21 cellular contexts compared by ENCODE assay signal in genomic region chr19:34853369-34853768, GRCh38.
DNase-seq lines count a peak whose midpoint lies in the region; FAIRE-seq and TF ChIP-seq lines count a peak whose summit lies in the region.
"Had no signal": no experiment of that assay in that cellular context is flagged by ENCODE, and none has a peak within 500 bp of the region (broad histone marks: within the 10 kb centered on the region; RNA-seq: fewer than 3 reads in every experiment).

No MANE protein-coding gene starts in this region.

- TF ChIP-seq EP300 in H1 (IDR thresholded peaks at IDR 0.05; ENCODE audit: borderline replicate concordance in 1 of 2, low read depth in 2 of 2, low read length in 2 of 2) = no peak

- H3K9ac ChIP-seq in H1 (replicated peaks in 1 of 4; ENCODE audit: extremely low read depth in 1 of 4, low read depth in 3 of 4, low read length in 3 of 4) (no peak overlapping the region), neuronal stem cell (ENCODE audit: low read depth, low read length, poor library complexity) (no peak overlapping the region), endodermal cell (ENCODE audit: extremely low read depth, low read length, poor library complexity, severe bottlenecking) (no peak overlapping the region)
- H3K9ac ChIP-seq: BLaER1, GM23248 had no signal

- H3K36me3 Mint-ChIP-seq in activated CD4-positive, alpha-beta memory T cell treated with anti-CD3 and anti-CD28 coated beads, Interleukin-2, amount 10 ng/mL, durations not matched to agents 7 days and 5 days (ENCODE audit: low read depth) = peaks cover 21% of the 10 kb centered on the region
- peaks cover 14% of the 10 kb centered on the region for H3K36me3 Mint-ChIP-seq in activated CD4-positive, alpha-beta memory T cell treated with anti-CD3 and anti-CD28 coated beads for 36 hours
- H3K36me3 Mint-ChIP-seq in endodermal cell (ENCODE audit: low read depth) = peaks cover 20% of the 10 kb centered on the region

- H3K79me1 ChIP-seq in H1 (ENCODE audit: low read depth, low read length) (no peaks in the 10 kb centered on the region), neuronal stem cell (ENCODE audit: low read depth, low read length) (peaks cover 2% of the 10 kb centered on the region)

- H2AK5ac ChIP-seq in H1 (ENCODE audit: low read depth, low read length) = no peak overlapping the region
- no peak overlapping the region for H2AK5ac ChIP-seq in neuronal stem cell (ENCODE audit: low read depth, low read length)

- H3K14ac ChIP-seq in H1 (ENCODE audit: insufficient read length) (no peak overlapping the region), neuronal stem cell (ENCODE audit: low read length) (no peak overlapping the region)

- H4K91ac ChIP-seq in H1 (replicated peaks; ENCODE audit: insufficient read length, low read length) (no peak overlapping the region), neuronal stem cell (ENCODE audit: low read depth, low read length, poor library complexity) (no peak overlapping the region)

- no peaks in the 10 kb centered on the region for H3K9me3 ChIP-seq in H1 (ENCODE audit: insufficient read depth in 2 of 2, low read depth in 1 of 2, low read length in 1 of 2)
- no peaks in the 10 kb centered on the region for H3K9me3 ChIP-seq in neuronal stem cell (replicated peaks in 1 of 2; ENCODE audit: control insufficient read depth in 2 of 2, insufficient read depth in 1 of 2, low read depth in 1 of 2, low read length in 2 of 2)
- no peaks in the 10 kb centered on the region for H3K9me3 ChIP-seq in hepatocyte (ENCODE audit: low read depth)
- H3K9me3 ChIP-seq in endodermal cell (ENCODE audit: control insufficient read depth, low read length) = peaks cover 24% of the 10 kb centered on the region
- H3K9me3 ChIP-seq: Caco-2 had no signal

- H4K8ac ChIP-seq in H1 (ENCODE audit: extremely low read depth, insufficient read depth, low read length) = no peak overlapping the region
- H4K8ac ChIP-seq in neuronal stem cell (ENCODE audit: low read depth, low read length) = no peak overlapping the region

- no peak overlapping the region for H3K27ac ChIP-seq in H1 (ENCODE audit: low read depth, low read length)
- H3K27ac ChIP-seq in neuronal stem cell (replicated peaks; ENCODE audit: low read length) = no peak overlapping the region
- no peak overlapping the region for H3K27ac ChIP-seq in hepatocyte
- H3K27ac ChIP-seq in endodermal cell (ENCODE audit: low read depth, low read length) = no peak overlapping the region
- H3K27ac ChIP-seq: 22Rv1, BLaER1, C4-2B, GM23248 had no signal

- peaks cover 10% of the 10 kb centered on the region for H3K9me3 Mint-ChIP-seq in activated CD4-positive, alpha-beta memory T cell treated with anti-CD3 and anti-CD28 coated beads, Interleukin-2, amount 10 ng/mL, durations not matched to agents 7 days and 5 days
- peaks cover 7% of the 10 kb centered on the region for H3K9me3 Mint-ChIP-seq in activated CD4-positive, alpha-beta memory T cell treated with anti-CD3 and anti-CD28 coated beads for 36 hours
- H3K9me3 Mint-ChIP-seq in endodermal cell = peaks cover 20% of the 10 kb centered on the region
- H3K9me3 Mint-ChIP-seq: CD8-positive, alpha-beta T cell; HFFc6 had no signal

- no peaks in the 10 kb centered on the region for H3K23me2 ChIP-seq in H1 (ENCODE audit: low read depth, low read length)

- H3K79me2 ChIP-seq in H1 (ENCODE audit: control insufficient read depth in 1 of 2, insufficient read depth in 2 of 2, low read length in 2 of 2) = no peaks in the 10 kb centered on the region; a peak in 1 of 4 replicates
- no peaks in the 10 kb centered on the region for H3K79me2 ChIP-seq in hepatocyte

- H3K23ac ChIP-seq in H1 (ENCODE audit: insufficient read length) = no peak overlapping the region
- H3K23ac ChIP-seq in neuronal stem cell (ENCODE audit: low read depth, low read length, poor library complexity) = peak overlapping the region; percentile 14

- no peak for TF ChIP-seq CTCF in H1 (IDR thresholded peaks at IDR 0.05; ENCODE audit: control extremely low read depth in 1 of 3, insufficient read depth in 1 of 3, low read depth in 1 of 3, low read length in 3 of 3)
- no peak for TF ChIP-seq CTCF in hepatocyte (IDR thresholded peaks at IDR 0.05; ENCODE audit: poor library complexity)
- no peak for TF ChIP-seq CTCF in endodermal cell (conservative IDR thresholded peaks at IDR 0.05)

- H3K4me1 ChIP-seq in H1 (replicated peaks in 1 of 4; ENCODE audit: control insufficient read depth in 3 of 4, insufficient read depth in 4 of 4, low read length in 3 of 4) = 0 out of 7 replicates have a peak, but pooled peaks cover 0 to 2% (median 0%) of the 10 kb centered on the region in 4 experiments
- H3K4me1 ChIP-seq in neuronal stem cell (ENCODE audit: control insufficient read depth in 2 of 2, insufficient read depth in 1 of 2, low read depth in 1 of 2, low read length in 2 of 2) = no peaks in the 10 kb centered on the region
- no peaks in the 10 kb centered on the region for H3K4me1 ChIP-seq in hepatocyte (ENCODE audit: insufficient read depth)
- no peaks in the 10 kb centered on the region for H3K4me1 ChIP-seq in endodermal cell (ENCODE audit: control insufficient read depth, insufficient read depth, low read length)
- H3K4me1 ChIP-seq: BLaER1, Caco-2 had no signal

- H3K4me2 ChIP-seq in H1 (ENCODE audit: insufficient read depth in 1 of 2, low read depth in 2 of 2, low read length in 2 of 2) (no peak overlapping the region), neuronal stem cell (ENCODE audit: insufficient read depth, low read length, poor library complexity, severe bottlenecking) (no peak overlapping the region), hepatocyte (no peak overlapping the region)
- H3K4me2 ChIP-seq: BLaER1 had no signal

- H2BK5ac ChIP-seq in H1 (ENCODE audit: low read depth, low read length) (no peak overlapping the region), neuronal stem cell (ENCODE audit: low read length) (no peak overlapping the region)

- no peak overlapping the region for H2BK15ac ChIP-seq in H1 (ENCODE audit: low read length)
- H2BK15ac ChIP-seq in neuronal stem cell (ENCODE audit: low read length) = no peak overlapping the region

- no peak for FAIRE-seq in H1 (lab: Jason Lieb, UNC)
- FAIRE-seq: A204.1, G401.6, GM12892 had no signal

- H2AFZ ChIP-seq in H1 (ENCODE audit: low read length) (no peak overlapping the region), neuronal stem cell (ENCODE audit: low read length) (no peak overlapping the region), hepatocyte (no peak overlapping the region)
- H2AFZ ChIP-seq: GM23248 had no signal

- no peak overlapping the region for H3K4me3 Mint-ChIP-seq in activated CD4-positive, alpha-beta memory T cell treated with anti-CD3 and anti-CD28 coated beads, Interleukin-2, amount 10 ng/mL, durations not matched to agents 7 days and 5 days
- no peak overlapping the region for H3K4me3 Mint-ChIP-seq in activated CD4-positive, alpha-beta memory T cell treated with anti-CD3 and anti-CD28 coated beads for 36 hours
- no peak overlapping the region for H3K4me3 Mint-ChIP-seq in endodermal cell
- H3K4me3 Mint-ChIP-seq: B cell; CD8-positive, alpha-beta T cell; H9; HFFc6 had no signal

- H4K5ac ChIP-seq in H1 (ENCODE audit: insufficient read length, low read depth, low read length) = no peak overlapping the region

- intact Hi-C loops in activated CD4-positive, alpha-beta memory T cell treated with anti-CD3 and anti-CD28 coated beads for 36 hours (cut with micrococcal nuclease) = no loop called here

- DNase-seq in activated CD4-positive, alpha-beta memory T cell treated with anti-CD3 and anti-CD28 coated beads, Interleukin-2, amount 10 ng/mL, durations not matched to agents 7 days and 5 days = peak; percentile 9
- DNase-seq in activated CD4-positive, alpha-beta memory T cell treated with anti-CD3 and anti-CD28 coated beads for 36 hours = no peak
- DNase-seq in H1 (ENCODE audit: low read depth in 1 of 2, low spot score in 2 of 2) (no peak), neuronal stem cell (ENCODE audit: low spot score) (no peak), hepatocyte (ENCODE audit: low spot score) (no peak), endodermal cell (no peak)
- DNase-seq: Caco-2; CD4-positive, CD25-positive, alpha-beta regulatory T cell; CD8-positive, alpha-beta T cell; DMS153; DND-41; GM23248; H9; HFFc6 had no signal

- H4K20me1 ChIP-seq in H1 (replicated peaks in 1 of 2; ENCODE audit: control insufficient read depth in 1 of 2, insufficient read depth in 2 of 2, low read length in 2 of 2) (peaks cover 0 to 1% of the 10 kb centered on the region in 2 experiments), hepatocyte (ENCODE audit: insufficient read depth, poor library complexity, severe bottlenecking) (no peaks in the 10 kb centered on the region)
- H4K20me1 ChIP-seq: BLaER1 had no signal

- no peak for TF ChIP-seq RAD21 in H1 (IDR thresholded peaks at IDR 0.05 in 1 of 2, conservative IDR thresholded peaks at IDR 0.05 in 1 of 2; ENCODE audit: low read depth in 2 of 2, low read length in 2 of 2)

- H3K27ac Mint-ChIP-seq in activated CD4-positive, alpha-beta memory T cell treated with anti-CD3 and anti-CD28 coated beads, Interleukin-2, amount 10 ng/mL, durations not matched to agents 7 days and 5 days = no peak overlapping the region
- no peak overlapping the region for H3K27ac Mint-ChIP-seq in activated CD4-positive, alpha-beta memory T cell treated with anti-CD3 and anti-CD28 coated beads for 36 hours
- no peak overlapping the region for H3K27ac Mint-ChIP-seq in endodermal cell
- H3K27ac Mint-ChIP-seq: B cell, H9, HFFc6 had no signal

- H3K4me3 ChIP-seq in H1 (ENCODE audit: extremely low read depth in 1 of 4, insufficient read depth in 2 of 4, low read depth in 3 of 4, low read length in 4 of 4) (no peak overlapping the region), neuronal stem cell (ENCODE audit: low read length in 2 of 2) (no peak overlapping the region), hepatocyte (no peak overlapping the region), endodermal cell (ENCODE audit: low read length) (no peak overlapping the region)
- H3K4me3 ChIP-seq: BLaER1, GM23248 had no signal

- POLR2A ChIA-PET in activated CD4-positive, alpha-beta memory T cell treated with anti-CD3 and anti-CD28 coated beads, Interleukin-2, amount 10 ng/mL, durations not matched to agents 7 days and 5 days (lab: Charles Lee) = no interaction called here
- POLR2A ChIA-PET in activated CD4-positive, alpha-beta memory T cell treated with anti-CD3 and anti-CD28 coated beads for 36 hours (lab: Charles Lee) = no interaction called here
- POLR2A ChIA-PET in H1 (lab: Charles Lee; ENCODE audit: partially characterized antibody) = no interaction called here

- H2BK20ac ChIP-seq in H1 (ENCODE audit: low read length) = no peak overlapping the region

- CTCF ChIA-PET in activated CD4-positive, alpha-beta memory T cell treated with anti-CD3 and anti-CD28 coated beads, Interleukin-2, amount 10 ng/mL, durations not matched to agents 7 days and 5 days (lab: Charles Lee) = no interaction called here
- CTCF ChIA-PET in activated CD4-positive, alpha-beta memory T cell treated with anti-CD3 and anti-CD28 coated beads for 36 hours (lab: Charles Lee) = no interaction called here
- CTCF ChIA-PET in H1 (lab: Charles Lee; ENCODE audit: partially characterized antibody) = interaction anchor here (1.1 to 2.1 kb wide), 2 partner anchors 12 to 15 kb away, joined by 3 to 15 read pairs; no protein-coding TSS in a partner anchor

- peaks cover 8% of the 10 kb centered on the region for H3K4me1 Mint-ChIP-seq in activated CD4-positive, alpha-beta memory T cell treated with anti-CD3 and anti-CD28 coated beads, Interleukin-2, amount 10 ng/mL, durations not matched to agents 7 days and 5 days
- H3K4me1 Mint-ChIP-seq in activated CD4-positive, alpha-beta memory T cell treated with anti-CD3 and anti-CD28 coated beads for 36 hours (ENCODE audit: low read depth) = peaks cover 29% of the 10 kb centered on the region
- H3K4me1 Mint-ChIP-seq in endodermal cell = no peaks in the 10 kb centered on the region

- H3K4ac ChIP-seq in H1 (replicated peaks; ENCODE audit: insufficient read length, low read depth, low read length) = no peak overlapping the region
- no peak overlapping the region for H3K4ac ChIP-seq in neuronal stem cell (ENCODE audit: low read length)

- 72% methylated on average over 3 of the region's 3 CpGs; no CpG with 5 or more reads in 1 of the 2 experiments for WGBS in H1 (ENCODE audit: extremely low coverage in 1 of 2, insufficient coverage in 1 of 2, insufficient read length in 1 of 2, insufficient replicate concordance in 2 of 2, low coverage in 1 of 2, low lambda C conversion rate in 2 of 2, missing lambda C conversion rate in 1 of 2), 2 experiments
- no CpG with 5 or more reads among the region's 3 CpGs for WGBS in neuronal stem cell (ENCODE audit: extremely low coverage in 2 of 2, insufficient read length in 2 of 2, insufficient replicate concordance in 1 of 2), 2 donors
- 80% methylated on average over 3 of the region's 3 CpGs for WGBS in hepatocyte (ENCODE audit: low lambda C conversion rate, missing lambda C conversion rate)
- 88 to 92% methylated on average over 2 to 3 of the region's 3 CpGs for WGBS in endodermal cell (ENCODE audit: insufficient coverage in 1 of 2, insufficient read length in 1 of 2), 2 experiments

- H3K18ac ChIP-seq in H1 (ENCODE audit: extremely low read depth, low read length) (no peak overlapping the region), neuronal stem cell (ENCODE audit: low read length) (peak overlapping the region; percentile 67)

- no peaks in the 10 kb centered on the region for H3K27me3 ChIP-seq in H1 (replicated peaks in 1 of 4; ENCODE audit: control insufficient read depth in 3 of 4, extremely low read depth in 1 of 4, insufficient read depth in 3 of 4, low read length in 3 of 4)
- H3K27me3 ChIP-seq in neuronal stem cell (ENCODE audit: control insufficient read depth in 3 of 3, insufficient read depth in 3 of 3, low read depth in 1 of 3, low read length in 3 of 3) = no peaks in the 10 kb centered on the region
- H3K27me3 ChIP-seq in hepatocyte = no peaks in the 10 kb centered on the region
- no peaks in the 10 kb centered on the region for H3K27me3 ChIP-seq in endodermal cell (ENCODE audit: control insufficient read depth, insufficient read depth, low read length, poor library complexity, severe bottlenecking)
- H3K27me3 ChIP-seq: BLaER1 had no signal

- no peaks in the 10 kb centered on the region for H3K27me3 Mint-ChIP-seq in activated CD4-positive, alpha-beta memory T cell treated with anti-CD3 and anti-CD28 coated beads, Interleukin-2, amount 10 ng/mL, durations not matched to agents 7 days and 5 days
- no peaks in the 10 kb centered on the region for H3K27me3 Mint-ChIP-seq in activated CD4-positive, alpha-beta memory T cell treated with anti-CD3 and anti-CD28 coated beads for 36 hours
- H3K27me3 Mint-ChIP-seq in endodermal cell (ENCODE audit: insufficient read depth) = peaks cover 2% of the 10 kb centered on the region
- H3K27me3 Mint-ChIP-seq: B cell; CD4-positive, CD25-positive, alpha-beta regulatory T cell had no signal

- TF ChIP-seq POLR2A in H1 (IDR thresholded peaks at IDR 0.05; ENCODE audit: control extremely low read depth in 1 of 2, low read depth in 2 of 2, low read length in 2 of 2) = no peak

- H2BK12ac ChIP-seq in H1 (ENCODE audit: low read depth, low read length) = no peak overlapping the region
- H2BK12ac ChIP-seq in neuronal stem cell (ENCODE audit: low read length) = no peak overlapping the region

- no peaks in the 10 kb centered on the region for H3K9me2 ChIP-seq in hepatocyte (replicated peaks; ENCODE audit: insufficient read depth)

- H3K56ac ChIP-seq in H1 (replicated peaks; ENCODE audit: insufficient read length, low read depth, low read length) = no peak overlapping the region

- H3K36me3 ChIP-seq in H1 (ENCODE audit: control insufficient read depth in 2 of 4, insufficient read depth in 4 of 4, low read length in 3 of 4) = no peaks in the 10 kb centered on the region
- H3K36me3 ChIP-seq in neuronal stem cell (replicated peaks in 1 of 2; ENCODE audit: control insufficient read depth in 2 of 2, insufficient read depth in 2 of 2, low read length in 2 of 2) = peaks cover 0 to 2% of the 10 kb centered on the region in 2 donors
- H3K36me3 ChIP-seq in hepatocyte (replicated peaks; ENCODE audit: insufficient read depth, low read depth) = no peaks in the 10 kb centered on the region
- H3K36me3 ChIP-seq in endodermal cell (ENCODE audit: control insufficient read depth, insufficient read depth, low read length) = no peaks in the 10 kb centered on the region

- H2BK120ac ChIP-seq in H1 (replicated peaks; ENCODE audit: low read depth, low read length) (no peak overlapping the region), neuronal stem cell (ENCODE audit: low read depth, low read length) (no peak overlapping the region)
